Comparison of ENCODE assay signal across 8 cellular contexts in genomic region chr17:38742431-38743308, GRCh38. TPM values are rescaled to one million over a fixed set of nuclear protein-coding genes. Genes with fewer than 3 reads are reported as not detected.
A peak's percentile ranks its signal among the peaks of the same experiment; 100 is the strongest.
DNase-seq lines count a peak whose midpoint lies in the region; ATAC-seq and TF ChIP-seq lines count a peak whose summit lies in the region.

No MANE protein-coding gene starts in this region.

- no peak overlapping the region for H3K4me3 Mint-ChIP-seq in CD8-positive, alpha-beta memory T cell
- no peak overlapping the region for H3K4me3 Mint-ChIP-seq in activated CD4-positive, alpha-beta memory T cell treated with anti-CD3 and anti-CD28 coated beads, Interleukin-2, amount 10 ng/mL, durations not matched to agents 7 days and 5 days

- peaks cover 6 to 10% (median 8%) of the 10 kb centered on the region in 3 donors for H3K4me1 Mint-ChIP-seq in CD8-positive, alpha-beta memory T cell
- H3K4me1 Mint-ChIP-seq in activated CD4-positive, alpha-beta memory T cell treated with anti-CD3 and anti-CD28 coated beads, Interleukin-2, amount 10 ng/mL, durations not matched to agents 7 days and 5 days = peaks cover 25% of the 10 kb centered on the region

- POLR2A ChIA-PET in CD8-positive, alpha-beta memory T cell (lab: Charles Lee) = interaction anchor here (0.7 kb wide), 1 partner anchor 9 kb away, joined by 7 read pairs; no protein-coding TSS in a partner anchor
- POLR2A ChIA-PET in activated CD4-positive, alpha-beta memory T cell treated with anti-CD3 and anti-CD28 coated beads, Interleukin-2, amount 10 ng/mL, durations not matched to agents 7 days and 5 days (lab: Charles Lee) = interaction anchor here (1.3 kb wide), 1 partner anchor 9 kb away, joined by 4 read pairs; no protein-coding TSS in a partner anchor

- H3K27ac ChIP-seq in CD8-positive, alpha-beta memory T cell (ENCODE audit: low read depth, low read length) = no peak overlapping the region

- DNase-seq in GM04503 (ENCODE audit: low read depth) = peak; percentile 69
- peak; percentile 83 for DNase-seq in NCI-H524 treated with DMSO at 0.1 percent for 48 hours (lab: John Stamatoyannopoulos, UW)
- peak; percentile 64 for DNase-seq in epithelial cell of esophagus (ENCODE audit: low read depth)
- peak; percentile 52 for DNase-seq in omental fat pad (ENCODE audit: low spot score)
- no peak for DNase-seq in CD8-positive, alpha-beta memory T cell
- no peak for DNase-seq in activated CD4-positive, alpha-beta memory T cell treated with anti-CD3 and anti-CD28 coated beads, Interleukin-2, amount 10 ng/mL, durations not matched to agents 7 days and 5 days
- no peak for DNase-seq in T1000 (lab: John Stamatoyannopoulos, UW)

- no peak for TF ChIP-seq CTCF in epithelial cell of esophagus (IDR thresholded peaks at IDR 0.05; ENCODE audit: insufficient read depth, low read depth, low read length, missing control alignments)
- TF ChIP-seq CTCF in omental fat pad (IDR thresholded peaks at IDR 0.05) = no peak

- no peaks in the 10 kb centered on the region for H3K9me3 ChIP-seq in CD8-positive, alpha-beta memory T cell (ENCODE audit: low read length)

- peak; percentile 56 for ATAC-seq in omental fat pad (ENCODE audit: low FRiP score)
- no peak for ATAC-seq in HG03095 (IDR thresholded peaks at IDR 0.05; ENCODE audit: unreplicated experiment)

- no peaks in the 10 kb centered on the region for H3K36me3 Mint-ChIP-seq in CD8-positive, alpha-beta memory T cell
- no peaks in the 10 kb centered on the region for H3K36me3 Mint-ChIP-seq in activated CD4-positive, alpha-beta memory T cell treated with anti-CD3 and anti-CD28 coated beads, Interleukin-2, amount 10 ng/mL, durations not matched to agents 7 days and 5 days (ENCODE audit: low read depth)

- H3K9me3 Mint-ChIP-seq in CD8-positive, alpha-beta memory T cell = no peaks in the 10 kb centered on the region
- no peaks in the 10 kb centered on the region for H3K9me3 Mint-ChIP-seq in activated CD4-positive, alpha-beta memory T cell treated with anti-CD3 and anti-CD28 coated beads, Interleukin-2, amount 10 ng/mL, durations not matched to agents 7 days and 5 days

- peaks cover 8% of the 10 kb centered on the region for H3K4me1 ChIP-seq in CD8-positive, alpha-beta memory T cell (ENCODE audit: insufficient read depth, low read length)

- H3K4me3 ChIP-seq in epithelial cell of esophagus (ENCODE audit: low read length) = no peak overlapping the region
- H3K4me3 ChIP-seq in CD8-positive, alpha-beta memory T cell (ENCODE audit: low read length) = no peak overlapping the region

- peaks cover 11% of the 10 kb centered on the region for H3K27me3 ChIP-seq in CD8-positive, alpha-beta memory T cell (ENCODE audit: insufficient read depth, low read length, poor library complexity, severe bottlenecking)

- no peaks in the 10 kb centered on the region for H3K36me3 ChIP-seq in CD8-positive, alpha-beta memory T cell (ENCODE audit: insufficient read depth, low read length)

- H3K27ac Mint-ChIP-seq in CD8-positive, alpha-beta memory T cell = peak overlapping the region in 1 of 8 donors; percentile 64
- no peak overlapping the region for H3K27ac Mint-ChIP-seq in activated CD4-positive, alpha-beta memory T cell treated with anti-CD3 and anti-CD28 coated beads, Interleukin-2, amount 10 ng/mL, durations not matched to agents 7 days and 5 days

- H3K27me3 Mint-ChIP-seq in CD8-positive, alpha-beta memory T cell = peaks cover 29 to 37% of the 10 kb centered on the region in 2 donors
- peaks cover 21% of the 10 kb centered on the region for H3K27me3 Mint-ChIP-seq in activated CD4-positive, alpha-beta memory T cell treated with anti-CD3 and anti-CD28 coated beads, Interleukin-2, amount 10 ng/mL, durations not matched to agents 7 days and 5 days

- CTCF ChIA-PET in CD8-positive, alpha-beta memory T cell (lab: Charles Lee) = no interaction called here
- CTCF ChIA-PET in activated CD4-positive, alpha-beta memory T cell treated with anti-CD3 and anti-CD28 coated beads, Interleukin-2, amount 10 ng/mL, durations not matched to agents 7 days and 5 days (lab: Charles Lee) = interaction anchor here (0.8 kb wide), 1 partner anchor 11 kb away, joined by 3 read pairs; no protein-coding TSS in a partner anchor

RNA-seq across cellular contexts. Expression of gene PCGF2, which starts 5.5 kb away (rescaled TPM):
- total RNA-seq in omental fat pad = 10 to 100 TPM in 1 of 4 donors, 1 to 10 TPM in 3; 3.2 to 17.0 (median 6.1) TPM
- under 1 TPM; 0.72 to 0.89 TPM for total RNA-seq in CD8-positive, alpha-beta memory T cell
- 0.09 TPM for polyA plus RNA-seq in CD8-positive, alpha-beta memory T cell
- total RNA-seq in activated CD4-positive, alpha-beta memory T cell treated with anti-CD3 and anti-CD28 coated beads, Interleukin-2, amount 10 ng/mL, durations not matched to agents 7 days and 5 days = 1 to 10 TPM; 2.6 to 3.3 TPM

RNA-seq across cellular contexts. Expression of gene PSMB3, which starts 9.9 kb away (rescaled TPM):
- total RNA-seq in omental fat pad = 100 to 1,000 TPM; 140 to 169 (median 155) TPM
- 100 to 1,000 TPM; 317 to 323 TPM for total RNA-seq in CD8-positive, alpha-beta memory T cell
- polyA plus RNA-seq in CD8-positive, alpha-beta memory T cell = 431 TPM
- 100 to 1,000 TPM; 241 to 242 TPM for total RNA-seq in activated CD4-positive, alpha-beta memory T cell treated with anti-CD3 and anti-CD28 coated beads, Interleukin-2, amount 10 ng/mL, durations not matched to agents 7 days and 5 days

RNA-seq across cellular contexts. Expression of gene CISD3, which starts 12.5 kb away (rescaled TPM):
- 10 to 100 TPM in 3 of 4 donors, 1 to 10 TPM in 1; 7.6 to 25.5 (median 15.7) TPM for total RNA-seq in omental fat pad
- total RNA-seq in CD8-positive, alpha-beta memory T cell = 10 to 100 TPM; 58.2 to 59.6 TPM
- polyA plus RNA-seq in CD8-positive, alpha-beta memory T cell = 73.4 TPM
- total RNA-seq in activated CD4-positive, alpha-beta memory T cell treated with anti-CD3 and anti-CD28 coated beads, Interleukin-2, amount 10 ng/mL, durations not matched to agents 7 days and 5 days = 10 to 100 TPM; 42.8 to 48.6 TPM

RNA-seq across cellular contexts. Expression of gene MLLT6, which starts 37.6 kb away (rescaled TPM):
- total RNA-seq in omental fat pad = 100 to 1,000 TPM in 1 of 4 donors, 10 to 100 TPM in 3; 38.7 to 108 (median 54.8) TPM
- total RNA-seq in CD8-positive, alpha-beta memory T cell = 100 to 1,000 TPM; 197 to 202 TPM
- 15.9 TPM for polyA plus RNA-seq in CD8-positive, alpha-beta memory T cell
- total RNA-seq in activated CD4-positive, alpha-beta memory T cell treated with anti-CD3 and anti-CD28 coated beads, Interleukin-2, amount 10 ng/mL, durations not matched to agents 7 days and 5 days = 100 to 1,000 TPM; 262 to 265 TPM

RNA-seq across cellular contexts. Expression of gene PIP4K2B, which starts 56.7 kb away (rescaled TPM):
- total RNA-seq in omental fat pad = 10 to 100 TPM; 25.7 to 79.0 (median 47.2) TPM
- 10 to 100 TPM; 43.4 to 44.6 TPM for total RNA-seq in CD8-positive, alpha-beta memory T cell
- 17.4 TPM for polyA plus RNA-seq in CD8-positive, alpha-beta memory T cell
- total RNA-seq in activated CD4-positive, alpha-beta memory T cell treated with anti-CD3 and anti-CD28 coated beads, Interleukin-2, amount 10 ng/mL, durations not matched to agents 7 days and 5 days = 10 to 100 TPM; 42.0 to 45.7 TPM

Comparison
In these comparisons a context has a peak if more than half of its experiments do, and no peak if none do; other contexts are left out.
1. DNase-seq: peak in GM04503 (single experiment), NCI-H524 treated with DMSO at 0.1 percent for 48 hours (single experiment), epithelial cell of esophagus (single experiment) and omental fat pad (single experiment); none in CD8-positive, alpha-beta memory T cell (0 of 5), activated CD4-positive, alpha-beta memory T cell treated with anti-CD3 and anti-CD28 coated beads, Interleukin-2, amount 10 ng/mL, durations not matched to agents 7 days and 5 days (single experiment) and T1000 (single experiment).